ENCODE assay signal across 11 cellular contexts in the genomic region with DNA sequence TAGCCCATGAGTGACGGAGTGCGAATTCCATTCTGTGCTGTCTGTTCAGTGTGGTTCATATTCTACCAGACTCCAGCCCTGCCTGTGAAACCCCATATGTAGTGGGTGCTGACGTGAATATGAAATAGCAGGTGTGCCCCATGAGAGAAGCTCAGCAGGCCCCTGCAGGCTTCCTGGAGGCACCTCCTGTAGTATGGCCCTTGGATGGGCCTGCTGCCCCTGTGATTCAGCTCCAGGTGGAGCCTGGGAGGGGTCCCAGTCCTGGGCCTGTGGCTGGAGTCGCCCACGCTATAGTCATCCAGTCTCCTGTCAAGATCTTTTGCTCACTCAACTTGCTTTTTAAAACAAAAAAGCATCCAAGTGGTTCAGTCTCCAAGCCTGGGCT.
"Had no signal": no experiment of that assay in that cellular context is flagged by ENCODE, and none has a peak within 500 bp of the region (broad histone marks: within the 10 kb centered on the region; RNA-seq: fewer than 3 reads in every experiment).

No MANE protein-coding gene starts in this region.

- H3K4me1 ChIP-seq: breast epithelium had no signal

- H3K36me3 ChIP-seq: breast epithelium, transverse colon had no signal

- H3K27ac ChIP-seq: breast epithelium, transverse colon had no signal

- H3K9me3 ChIP-seq: breast epithelium, transverse colon had no signal

- H3K4me3 ChIP-seq: breast epithelium, transverse colon had no signal

- H3K27me3 ChIP-seq: breast epithelium, transverse colon had no signal

- DNase-seq: activated CD4-positive, alpha-beta T cell treated with anti-CD3 and anti-CD28 coated beads, Interleukin-2, amount 10 ng/mL, durations not matched to agents 24 days and 14 days; activated CD4-positive, CD25-positive, alpha-beta regulatory T cell; activated CD8-positive, alpha-beta T cell treated with anti-CD3 and anti-CD28 coated beads for 36 hours; activated naive CD4-positive, alpha-beta T cell treated with anti-CD3 and anti-CD28 coated beads for 36 hours; activated T-cell treated with anti-CD3 and anti-CD28 coated beads, Interleukin-2, amount 50 U/mL, for 1 hour; cerebellar nuclear complex; effector CD4-positive, alpha-beta T cell; immature natural killer cell; naive thymus-derived CD4-positive, alpha-beta T cell; transverse colon had no signal
